In genomic region chr17:64343071-64343774, GRCh38 we compare ENCODE assay signal across 11 cellular contexts. TPM values are rescaled to one million over a fixed set of nuclear protein-coding genes. Genes with fewer than 3 reads are reported as not detected.
DNase-seq lines count a peak whose midpoint lies in the region; ATAC-seq, FAIRE-seq and TF ChIP-seq lines count a peak whose summit lies in the region.
"Had no signal": no experiment of that assay in that cellular context is flagged by ENCODE, and none has a peak within 500 bp of the region (broad histone marks: within the 10 kb centered on the region; RNA-seq: fewer than 3 reads in every experiment).

No MANE protein-coding gene starts in this region.

- TF ChIP-seq CTCF in coronary artery (IDR thresholded peaks at IDR 0.05) (no peak), tibial artery (IDR thresholded peaks at IDR 0.05) (no peak)

- H3K4me3 ChIP-seq in coronary artery (no peak overlapping the region), mucosa of rectum (ENCODE audit: low read length in 2 of 2) (no peak overlapping the region), tibial artery (no peak overlapping the region)
- H3K4me3 ChIP-seq: GM12878, HAP-1 had no signal

- intact Hi-C loops in activated naive CD4-positive, alpha-beta T cell treated with anti-CD3 and anti-CD28 coated beads for 36 hours (cut with micrococcal nuclease): no loop called here
- intact Hi-C loops in tibial artery (cut with DNase I; ENCODE audit: low total_unique reads): no loop called here

- TF ChIP-seq POLR2A in GM12892 (IDR thresholded peaks at IDR 0.05; ENCODE audit: low read depth, low read length): no peak

- peaks cover 36% of the 10 kb centered on the region for H3K4me1 Mint-ChIP-seq in activated naive CD4-positive, alpha-beta T cell treated with anti-CD3 and anti-CD28 coated beads, Interleukin-2, amount 50 U/mL, for 24 hours
- H3K4me1 Mint-ChIP-seq in activated naive CD4-positive, alpha-beta T cell treated with anti-CD3 and anti-CD28 coated beads for 36 hours (ENCODE audit: low read depth): peaks cover 22% of the 10 kb centered on the region

- H3K4me1 ChIP-seq in mucosa of rectum (ENCODE audit: control insufficient read depth in 2 of 2, insufficient read depth in 2 of 2, low read length in 2 of 2) (peaks cover 6 to 12% of the 10 kb centered on the region in 2 donors), tibial artery (peaks cover 0 to 21% (median 6%) of the 10 kb centered on the region in 4 donors)
- H3K4me1 ChIP-seq: HAP-1 had no signal

- no peaks in the 10 kb centered on the region for H3K27me3 Mint-ChIP-seq in activated naive CD4-positive, alpha-beta T cell treated with anti-CD3 and anti-CD28 coated beads, Interleukin-2, amount 50 U/mL, for 24 hours
- H3K27me3 Mint-ChIP-seq in activated naive CD4-positive, alpha-beta T cell treated with anti-CD3 and anti-CD28 coated beads for 36 hours (ENCODE audit: low read depth): no peaks in the 10 kb centered on the region

- no peaks in the 10 kb centered on the region for H3K9me3 ChIP-seq in mucosa of rectum (ENCODE audit: control insufficient read depth in 2 of 2, low read length in 2 of 2)
- H3K9me3 ChIP-seq in tibial artery: no peaks in the 10 kb centered on the region
- H3K9me3 ChIP-seq: HAP-1 had no signal

- H3K27ac ChIP-seq in coronary artery: peak overlapping the region; percentile 20 to 84
- peak overlapping the region; percentile 2 to 58 for H3K27ac ChIP-seq in mucosa of rectum (ENCODE audit: low read depth in 2 of 2, low read length in 2 of 2)
- H3K27ac ChIP-seq in tibial artery: peak overlapping the region; percentile 14 to 31

- CTCF ChIA-PET in activated naive CD4-positive, alpha-beta T cell treated with anti-CD3 and anti-CD28 coated beads for 36 hours (lab: Charles Lee): interaction anchor here (1.4 kb wide), 1 partner anchor 75 kb away, joined by 3 read pairs; no protein-coding TSS in a partner anchor

- no peak overlapping the region for H3K9ac ChIP-seq in mucosa of rectum (ENCODE audit: low read depth in 1 of 2, low read length in 2 of 2)

- H3K27me3 ChIP-seq in mucosa of rectum (ENCODE audit: control insufficient read depth in 2 of 2, insufficient read depth in 2 of 2, low read length in 2 of 2) (no peaks in the 10 kb centered on the region), tibial artery (no peaks in the 10 kb centered on the region)

- H3K4me3 Mint-ChIP-seq in activated naive CD4-positive, alpha-beta T cell treated with anti-CD3 and anti-CD28 coated beads, Interleukin-2, amount 50 U/mL, for 24 hours: no peak overlapping the region
- no peak overlapping the region for H3K4me3 Mint-ChIP-seq in activated naive CD4-positive, alpha-beta T cell treated with anti-CD3 and anti-CD28 coated beads for 36 hours

- no peak for FAIRE-seq in GM12892 (lab: Jason Lieb, UNC)
- FAIRE-seq: GM12878 had no signal

- no peak for DNase-seq in activated naive CD4-positive, alpha-beta T cell treated with anti-CD3 and anti-CD28 coated beads for 36 hours
- no peak for DNase-seq in coronary artery (ENCODE audit: low spot score)
- peak in 1 of 2 donors; percentile 51 for DNase-seq in tibial artery
- no peak for DNase-seq in GM12892 (ENCODE audit: insufficient read length)
- DNase-seq in NCI-H345 (lab: John Stamatoyannopoulos, UW): no peak
- DNase-seq: DMS79 had no signal

- H3K36me3 ChIP-seq in mucosa of rectum (ENCODE audit: control insufficient read depth in 2 of 2, insufficient read depth in 2 of 2, low read length in 2 of 2) (no peaks in the 10 kb centered on the region), tibial artery (no peaks in the 10 kb centered on the region)
- H3K36me3 ChIP-seq: HAP-1 had no signal

- H3K27ac Mint-ChIP-seq in activated naive CD4-positive, alpha-beta T cell treated with anti-CD3 and anti-CD28 coated beads, Interleukin-2, amount 50 U/mL, for 24 hours: peak overlapping the region; percentile 24
- no peak overlapping the region for H3K27ac Mint-ChIP-seq in activated naive CD4-positive, alpha-beta T cell treated with anti-CD3 and anti-CD28 coated beads for 36 hours

- H3K9me3 Mint-ChIP-seq in activated naive CD4-positive, alpha-beta T cell treated with anti-CD3 and anti-CD28 coated beads, Interleukin-2, amount 50 U/mL, for 24 hours: no peaks in the 10 kb centered on the region
- no peaks in the 10 kb centered on the region for H3K9me3 Mint-ChIP-seq in activated naive CD4-positive, alpha-beta T cell treated with anti-CD3 and anti-CD28 coated beads for 36 hours

- H3K36me3 Mint-ChIP-seq in activated naive CD4-positive, alpha-beta T cell treated with anti-CD3 and anti-CD28 coated beads, Interleukin-2, amount 50 U/mL, for 24 hours: no peaks in the 10 kb centered on the region
- H3K36me3 Mint-ChIP-seq in activated naive CD4-positive, alpha-beta T cell treated with anti-CD3 and anti-CD28 coated beads for 36 hours (ENCODE audit: low read depth): no peaks in the 10 kb centered on the region

- no peak for ATAC-seq in GM18502 (IDR thresholded peaks at IDR 0.05; ENCODE audit: poor library complexity, unreplicated experiment)

RNA-seq across cellular contexts. Expression of gene PECAM1, which starts 47.4 kb away (rescaled TPM):
- total RNA-seq in activated naive CD4-positive, alpha-beta T cell treated with anti-CD3 and anti-CD28 coated beads for 36 hours: 10 to 100 TPM in 1 of 2 experiments, 1 to 10 TPM in 1; 10.0 to 11.2 TPM
- polyA plus RNA-seq in GM12892 (2012; ENCODE audit: missing spikeins): 1.3 TPM
